24 cellular contexts compared by ENCODE assay signal in the genomic region with DNA sequence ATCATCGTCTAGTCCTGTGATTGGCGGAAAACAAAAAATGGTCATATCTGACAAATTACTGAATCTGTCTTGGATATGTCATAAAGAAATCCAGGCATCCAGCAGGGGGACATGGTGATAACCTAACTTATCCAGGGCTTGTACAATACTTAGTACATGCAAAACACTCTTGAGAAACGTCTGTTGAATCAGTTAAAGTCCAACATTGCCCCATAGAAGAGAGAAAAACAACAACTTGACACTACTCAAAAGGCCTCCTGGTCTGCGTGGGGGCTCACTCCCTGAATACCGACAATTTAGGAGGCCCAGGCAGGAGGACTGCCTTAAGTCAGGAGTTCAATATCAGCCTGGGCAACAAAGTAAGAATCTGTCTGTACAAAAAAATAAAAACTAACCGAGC.
"Had no signal": no experiment of that assay in that cellular context is flagged by ENCODE, and none has a peak within 500 bp of the region (broad histone marks: within the 10 kb centered on the region; RNA-seq: fewer than 3 reads in every experiment).

No MANE protein-coding gene starts in this region.

- H3K36me3 ChIP-seq: breast epithelium had no signal

- ATAC-seq: activated CD8-positive, alpha-beta T cell treated with anti-CD3 and anti-CD28 coated beads for 36 hours; activated T-cell treated with anti-CD3 and anti-CD28 coated beads, Interleukin-2, amount 50 U/mL, for 72 hours; T-cell had no signal

- H3K4me1 ChIP-seq: breast epithelium had no signal

- H3K4me3 ChIP-seq: breast epithelium had no signal

- DNase-seq: activated CD4-positive, CD25-positive, alpha-beta regulatory T cell; activated CD8-positive, alpha-beta memory T cell treated with anti-CD3 and anti-CD28 coated beads, Interleukin-2, amount 50 U/mL, for 4 hours; activated CD8-positive, alpha-beta T cell treated with anti-CD3 and anti-CD28 coated beads for 36 hours; activated gamma-delta T cell treated with Interleukin-2 at 50 U/mL for 16 hours; activated naive CD4-positive, alpha-beta T cell treated with anti-CD3 and anti-CD28 coated beads, Interleukin-2, amount 10 ng/mL, durations not matched to agents 7 days and 5 days; activated naive CD8-positive, alpha-beta T cell treated with anti-CD3 and anti-CD28 coated beads for 36 hours; activated T-cell treated with anti-CD3 and anti-CD28 coated beads, Interleukin-2, amount 50 U/mL, for 72 hours; anterior cingulate cortex; caudate nucleus; KG1; NCI-H1092 treated with DMSO at 0.1 percent for 48 hours; NCI-H1417 treated with DMSO at 0.1 percent for 48 hours; NCI-H1694; NCI-H2029; NCI-H345; NCI-H510A; NCI-H526 treated with DMSO at 0.1 percent for 48 hours; NCI-H82; SHP77; T-cell; T-helper 2 cell; T1000 had no signal

- H3K27me3 ChIP-seq: breast epithelium had no signal

- H3K27ac ChIP-seq: breast epithelium, VCaP had no signal

- H3K9me3 ChIP-seq: breast epithelium had no signal
